ENCODE assay signal across 8 cellular contexts in the genomic region with DNA sequence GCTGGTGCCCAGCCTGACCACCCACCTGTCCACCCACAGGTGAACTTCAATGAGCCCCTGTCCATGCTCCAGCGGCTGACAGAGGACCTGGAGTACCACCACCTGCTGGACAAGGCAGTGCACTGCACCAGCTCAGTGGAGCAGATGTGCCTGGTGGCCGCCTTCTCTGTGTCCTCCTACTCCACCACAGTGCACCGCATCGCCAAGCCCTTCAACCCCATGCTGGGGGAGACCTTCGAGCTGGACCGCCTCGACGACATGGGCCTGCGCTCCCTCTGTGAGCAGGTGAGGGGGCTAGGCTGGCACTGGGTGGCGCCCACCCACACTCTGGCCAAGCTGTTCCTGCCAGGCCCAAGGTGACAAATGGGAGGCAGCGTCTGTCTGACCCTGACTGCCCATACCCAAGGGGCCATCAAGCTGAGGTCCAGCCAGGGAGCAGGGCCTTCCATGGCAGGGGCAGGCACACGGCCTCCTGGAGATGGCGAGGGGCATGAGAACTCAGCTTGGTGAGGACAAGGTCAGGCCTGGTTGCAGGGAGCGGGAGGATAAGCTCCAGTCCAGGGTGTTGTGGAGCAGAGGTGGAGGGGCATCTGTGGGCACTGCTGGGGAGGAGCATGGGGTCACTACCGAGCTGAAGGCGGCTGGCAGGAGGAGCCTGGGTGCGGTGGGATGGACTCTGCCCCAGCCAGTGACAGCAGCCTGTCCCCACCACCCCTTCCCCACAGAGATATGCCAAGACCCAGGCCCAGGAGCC.
A peak's percentile ranks its signal among the peaks of the same experiment; 100 is the strongest.
DNase-seq lines count a peak whose midpoint lies in the region; ATAC-seq and TF ChIP-seq lines count a peak whose summit lies in the region.

No MANE protein-coding gene starts in this region.

- H3K27me3 ChIP-seq in breast epithelium = no peaks in the 10 kb centered on the region
- no peaks in the 10 kb centered on the region for H3K27me3 ChIP-seq in testis

- DNase-seq in NCI-H82 (lab: John Stamatoyannopoulos, UW) (peak; percentile 48), NCI-H82 treated with DMSO at 0.1 percent for 48 hours (lab: John Stamatoyannopoulos, UW; ENCODE audit: unreplicated experiment) (no peak), SK-MEL-5 (ENCODE audit: low read depth, low spot score) (peak; percentile 60), breast epithelium (ENCODE audit: low spot score in 2 of 2) (no peak), left lobe of liver (ENCODE audit: low spot score) (peak; percentile 51), testis (peak; percentile 56)

- no peaks in the 10 kb centered on the region for H3K36me3 ChIP-seq in breast epithelium
- H3K36me3 ChIP-seq in testis (ENCODE audit: low read depth, missing control alignments) = no peaks in the 10 kb centered on the region

- TF ChIP-seq POLR2A in breast epithelium (IDR thresholded peaks at IDR 0.05) = no peak
- no peak for TF ChIP-seq POLR2A in testis (IDR thresholded peaks at IDR 0.05)

- in situ Hi-C loops in SK-MEL-5 (cut with HindIII; ENCODE audit: low pct_unique_long_range_greater_than_20kb, low sequenced_read_pairs) = no loop called here

- H3K27ac ChIP-seq in breast epithelium (no peak overlapping the region), testis (no peak overlapping the region)

- peak in 2 of 3 donors; percentile 57 to 62 for TF ChIP-seq CTCF in breast epithelium (IDR thresholded peaks at IDR 0.05)
- peak; percentile 22 to 69 (median 56) for TF ChIP-seq CTCF in testis (IDR thresholded peaks at IDR 0.05)

- WGBS in testis, 2 donors = 89 to 96% methylated on average over 7 to 17 of the region's 17 CpGs

- intact Hi-C loops in breast epithelium (cut with DNase I; ENCODE audit: low total_unique reads) = loop anchor here (10.0 kb wide), 1 partner anchor 126 kb away; no protein-coding TSS in a partner anchor
- intact Hi-C loops in testis (cut with DNase I; ENCODE audit: low total_unique reads) = no loop called here

- H3K4me3 ChIP-seq in breast epithelium (no peak overlapping the region), testis (no peak overlapping the region)

- ATAC-seq in left lobe of liver (peak; percentile 81), HG03108 (IDR thresholded peaks at IDR 0.05; ENCODE audit: unreplicated experiment) (no peak), HG03469 (IDR thresholded peaks at IDR 0.05; ENCODE audit: unreplicated experiment) (no peak)

- no peaks in the 10 kb centered on the region for H3K9me3 ChIP-seq in breast epithelium
- no peaks in the 10 kb centered on the region for H3K9me3 ChIP-seq in testis

- H3K4me1 ChIP-seq in breast epithelium = no peaks in the 10 kb centered on the region
- no peaks in the 10 kb centered on the region for H3K4me1 ChIP-seq in testis

Comparison
In these comparisons a context has a peak if more than half of its experiments do, and no peak if none do; other contexts are left out.
1. DNase-seq: peak in NCI-H82 (single experiment), SK-MEL-5 (single experiment), left lobe of liver (single experiment) and testis (single experiment); none in NCI-H82 treated with DMSO at 0.1 percent for 48 hours (single experiment) and breast epithelium (0 of 2).